1 cellular context compared by ENCODE assay signal in genomic region chr19:45876161-45876410, GRCh38.
TF ChIP-seq lines count a peak whose summit lies in the region.

No MANE protein-coding gene starts in this region.

TF ChIP-seq in GM23338, 12 proteins besides CTCF, POLR2A, EP300 and RAD21 (continued from another document):
- TF ChIP-seq ETS1 (IDR thresholded peaks at IDR 0.05) = no peak
- TF ChIP-seq EZH2phosphoT487 (IDR thresholded peaks at IDR 0.05; ENCODE audit: unreplicated experiment) = no peak
- TF ChIP-seq ZNF462 (CRISPR knock-in tag; IDR thresholded peaks at IDR 0.05) = no peak
- TF ChIP-seq JUNB (IDR thresholded peaks at IDR 0.05; ENCODE audit: unreplicated experiment) = no peak
